In the genomic region with DNA sequence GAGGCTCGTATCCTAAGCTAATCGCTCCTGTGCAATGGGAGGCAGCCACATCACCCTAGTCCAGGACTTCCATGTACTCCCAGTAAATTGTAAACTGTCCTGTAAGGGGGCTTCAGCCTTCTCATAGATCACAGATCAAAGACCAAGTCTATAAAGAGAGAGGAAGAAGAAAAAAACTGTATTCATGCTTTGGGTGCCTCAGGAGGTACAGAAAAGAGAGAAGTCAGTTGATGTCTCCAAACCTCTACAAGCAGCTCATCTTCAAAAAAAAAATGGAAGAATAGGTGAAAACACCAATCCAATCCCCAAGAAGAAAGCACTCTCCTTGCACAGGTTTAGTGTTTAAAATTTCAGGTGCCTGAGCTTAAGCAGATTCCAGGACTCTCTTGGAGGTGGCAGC, we compare ENCODE assay signal across 14 cellular contexts. TPM values are rescaled to one million over a fixed set of nuclear protein-coding genes. Genes with fewer than 3 reads are reported as not detected.
DNase-seq lines count a peak whose midpoint lies in the region; ATAC-seq and TF ChIP-seq lines count a peak whose summit lies in the region.
"Had no signal": no experiment of that assay in that cellular context is flagged by ENCODE, and none has a peak within 500 bp of the region (broad histone marks: within the 10 kb centered on the region; RNA-seq: fewer than 3 reads in every experiment).

No MANE protein-coding gene starts in this region.

- in situ Hi-C loops in GM23248 (cut with MboI), result no loop called here

- H3K4me1 ChIP-seq in muscle layer of colon (ENCODE audit: insufficient read depth, low read length), result peaks cover 38% of the 10 kb centered on the region
- H3K4me1 ChIP-seq in upper lobe of left lung, result peaks cover 34 to 49% (median 38%) of the 10 kb centered on the region in 4 donors
- H3K4me1 ChIP-seq in GM23248 (ENCODE audit: insufficient read depth), result peaks cover 30% of the 10 kb centered on the region

- H3K27me3 Mint-ChIP-seq in activated naive CD4-positive, alpha-beta T cell treated with anti-CD3 and anti-CD28 coated beads for 36 hours (ENCODE audit: low read depth), result no peaks in the 10 kb centered on the region
- H3K27me3 Mint-ChIP-seq in T-helper 17 cell, result no peaks in the 10 kb centered on the region

- no peak overlapping the region for H3K4me2 ChIP-seq in GM23248 (ENCODE audit: unreplicated experiment)

- H3K27ac Mint-ChIP-seq in activated naive CD4-positive, alpha-beta T cell treated with anti-CD3 and anti-CD28 coated beads for 36 hours, result peak overlapping the region; percentile 97
- H3K27ac Mint-ChIP-seq in T-helper 17 cell, result peak overlapping the region; percentile 98

- H3K4me3 ChIP-seq in muscle layer of colon (ENCODE audit: low read depth in 1 of 2, low read length in 2 of 2), result no peak overlapping the region
- H3K4me3 ChIP-seq in upper lobe of left lung, result no peak overlapping the region
- H3K4me3 ChIP-seq in GM23248, result no peak overlapping the region
- H3K4me3 ChIP-seq: ascending aorta, MG63, SJSA1 had no signal

- H3K9me3 Mint-ChIP-seq in activated naive CD4-positive, alpha-beta T cell treated with anti-CD3 and anti-CD28 coated beads for 36 hours, result peaks cover 4% of the 10 kb centered on the region

- H3K9me3 ChIP-seq in T-helper 17 cell (ENCODE audit: control insufficient read depth, low read length, poor library complexity, severe bottlenecking), result no peaks in the 10 kb centered on the region
- H3K9me3 ChIP-seq in muscle layer of colon (ENCODE audit: low read length), result no peaks in the 10 kb centered on the region
- H3K9me3 ChIP-seq in upper lobe of left lung, result no peaks in the 10 kb centered on the region
- no peaks in the 10 kb centered on the region for H3K9me3 ChIP-seq in GM23248 (ENCODE audit: low read depth)
- H3K9me3 ChIP-seq: ascending aorta, MG63, SJSA1 had no signal

- peaks cover 7% of the 10 kb centered on the region for H3K36me3 Mint-ChIP-seq in activated naive CD4-positive, alpha-beta T cell treated with anti-CD3 and anti-CD28 coated beads for 36 hours (ENCODE audit: low read depth)
- H3K36me3 Mint-ChIP-seq in T-helper 17 cell (ENCODE audit: low read depth), result no peaks in the 10 kb centered on the region

- H3K9me2 ChIP-seq in GM23248 (ENCODE audit: insufficient read depth), result no peaks in the 10 kb centered on the region

- peaks cover 72% of the 10 kb centered on the region for H3K4me1 Mint-ChIP-seq in activated naive CD4-positive, alpha-beta T cell treated with anti-CD3 and anti-CD28 coated beads for 36 hours (ENCODE audit: low read depth)
- H3K4me1 Mint-ChIP-seq in T-helper 17 cell, result peaks cover 56% of the 10 kb centered on the region

- TF ChIP-seq POLR2A in upper lobe of left lung (IDR thresholded peaks at IDR 0.05), result no peak

- peak overlapping the region; percentile 75 for H3K4me3 Mint-ChIP-seq in activated naive CD4-positive, alpha-beta T cell treated with anti-CD3 and anti-CD28 coated beads for 36 hours
- H3K4me3 Mint-ChIP-seq in T-helper 17 cell, result peak overlapping the region; percentile 65

- no peak overlapping the region for H2AFZ ChIP-seq in GM23248

- no peak for ATAC-seq in T-helper 17 cell
- no peak for ATAC-seq in upper lobe of left lung (ENCODE audit: low FRiP score in 2 of 2)
- no peak for ATAC-seq in sciatic nerve
- ATAC-seq: left lobe of liver had no signal

- no peaks in the 10 kb centered on the region for H3K79me2 ChIP-seq in GM23248 (ENCODE audit: insufficient read depth)

- no peak overlapping the region for H3K9ac ChIP-seq in muscle layer of colon (ENCODE audit: low read length)
- H3K9ac ChIP-seq in GM23248, result no peak overlapping the region

- no peaks in the 10 kb centered on the region for H4K20me1 ChIP-seq in GM23248 (ENCODE audit: insufficient read depth)

- CTCF ChIA-PET in activated naive CD4-positive, alpha-beta T cell treated with anti-CD3 and anti-CD28 coated beads for 36 hours (lab: Charles Lee), result interaction anchor here (0.6 to 2.7 kb wide), 12 partner anchors 9 to 144 kb away, joined by 3 to 17 read pairs (median 4); a partner anchor contains a TSS

- H3K27ac ChIP-seq in muscle layer of colon (ENCODE audit: low read depth, low read length) (peak overlapping the region; percentile 79), upper lobe of left lung (peak overlapping the region in 3 of 4 donors; percentile 55 to 84 (median 84)), GM23248 (no peak overlapping the region)

- WGBS in upper lobe of left lung, 2 donors, result 43 to 46% methylated on average over 2 of the region's 2 CpGs
- WGBS in GM23248 (ENCODE audit: low coverage in 1 of 2, low lambda C conversion rate in 2 of 2, missing lambda C conversion rate in 2 of 2), 2 experiments, result 75 to 78% methylated on average over 2 of the region's 2 CpGs

- TF ChIP-seq EP300 in upper lobe of left lung (IDR thresholded peaks at IDR 0.05), result no peak

- peaks cover 23% of the 10 kb centered on the region for H3F3A ChIP-seq in GM23248 (ENCODE audit: insufficient read depth)

- no peak for TF ChIP-seq CTCF in upper lobe of left lung (IDR thresholded peaks at IDR 0.05)

- H3K27me3 ChIP-seq in muscle layer of colon (ENCODE audit: control insufficient read depth in 1 of 2, insufficient read depth in 2 of 2, low read length in 2 of 2) (no peaks in the 10 kb centered on the region), upper lobe of left lung (no peaks in the 10 kb centered on the region), GM23248 (replicated peaks; ENCODE audit: insufficient read depth) (no peaks in the 10 kb centered on the region)
- H3K27me3 ChIP-seq: ascending aorta, MG63, SJSA1 had no signal

- intact Hi-C loops in activated naive CD4-positive, alpha-beta T cell treated with anti-CD3 and anti-CD28 coated beads for 36 hours (cut with micrococcal nuclease), result loop anchor here (1.0 to 5.0 kb wide), 5 partner anchors 31 to 121 kb away; no protein-coding TSS in a partner anchor
- intact Hi-C loops in sciatic nerve (cut with DNase I), result no loop called here

- H3K36me3 ChIP-seq in muscle layer of colon (ENCODE audit: insufficient read depth, low read length) (no peaks in the 10 kb centered on the region), upper lobe of left lung (no peaks in the 10 kb centered on the region), GM23248 (ENCODE audit: low read depth) (no peaks in the 10 kb centered on the region)
- H3K36me3 ChIP-seq: ascending aorta, MG63, SJSA1 had no signal

- DNase-seq in activated naive CD4-positive, alpha-beta T cell treated with anti-CD3 and anti-CD28 coated beads for 36 hours, result no peak
- no peak for DNase-seq in activated naive CD4-positive, alpha-beta T cell (lab: John Stamatoyannopoulos, UW)
- no peak for DNase-seq in T-helper 17 cell
- no peak for DNase-seq in upper lobe of left lung
- DNase-seq in sciatic nerve (ENCODE audit: low spot score), result no peak
- no peak for DNase-seq in DMS 273 treated with DMSO at 0.1 percent for 48 hours (lab: John Stamatoyannopoulos, UW)
- DNase-seq in GM23248, result no peak
- DNase-seq: activated CD4-positive, alpha-beta T cell treated with anti-CD3 and anti-CD28 coated beads for 48 hours; MG63; retina had no signal

RNA-seq across cellular contexts. Expression of a gene that starts 53.8 kb away (rescaled TPM):
- total RNA-seq in activated naive CD4-positive, alpha-beta T cell treated with anti-CD3 and anti-CD28 coated beads for 36 hours, result 100 to 1,000 TPM in 1 of 2 experiments, 10 to 100 TPM in 1; 87.8 to 101 TPM
- total RNA-seq in T-helper 17 cell, result 100 to 1,000 TPM; 232 to 246 TPM
- 10 to 100 TPM; 41.0 to 91.1 (median 61.7) TPM for total RNA-seq in upper lobe of left lung
- total RNA-seq in sciatic nerve, result 77.8 TPM
- total RNA-seq in GM23248 (2014; rRNA removed; shearing (Covaris generic)), result 4.9 and 8.9 TPM in 2 replicates
- polyA plus RNA-seq in GM23248 (2016; fragmentation: Nextera tagmentation; extraction: Ambion mirVana), result 2.7 and 2.9 TPM in 2 replicates
